1 cellular context compared by ENCODE assay signal in the genomic region with DNA sequence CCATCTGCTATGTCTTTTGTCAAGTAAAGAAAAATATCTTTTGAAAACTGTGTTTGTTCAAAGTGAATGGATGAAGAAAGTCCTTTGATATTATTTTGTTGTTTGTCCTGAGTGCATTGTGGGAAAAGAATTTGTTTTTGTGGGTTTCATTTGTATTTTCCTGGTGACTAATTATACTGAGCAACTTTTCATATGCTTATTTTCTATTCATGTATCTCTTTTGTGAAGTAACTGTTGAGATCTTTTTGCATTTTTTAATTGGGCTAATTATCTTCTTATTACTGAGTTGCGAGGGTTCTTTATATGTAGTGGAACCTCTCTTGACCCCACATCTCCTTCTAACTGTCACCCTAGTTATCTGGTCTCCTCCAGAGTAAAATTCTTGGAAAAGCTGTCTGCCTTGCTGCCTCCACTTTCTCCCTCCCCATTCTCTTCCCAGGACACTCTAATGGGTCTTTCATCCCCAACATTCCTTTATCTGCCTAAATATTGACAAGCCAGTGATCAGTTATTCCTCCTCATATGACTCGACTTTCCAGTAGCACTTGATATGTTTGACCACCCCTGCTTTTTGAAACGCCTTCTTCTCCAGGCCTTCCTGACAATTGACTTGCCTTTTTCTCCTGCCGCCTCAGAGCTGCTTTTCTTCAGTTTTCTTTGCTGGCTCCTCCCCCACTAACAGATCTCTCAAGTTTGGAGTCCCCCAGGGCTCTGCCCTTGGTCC.
TF ChIP-seq lines count a peak whose summit lies in the region.

No MANE protein-coding gene starts in this region.

TF ChIP-seq in H1, 55 proteins besides CTCF, POLR2A, EP300 and RAD21:
- TF ChIP-seq SP4 (IDR thresholded peaks at IDR 0.05; ENCODE audit: low read length) (no peak), POU5F1 (IDR thresholded peaks at IDR 0.05; ENCODE audit: low read depth, low read length) (no peak), RFX5 (IDR thresholded peaks at IDR 0.05; ENCODE audit: borderline replicate concordance, low read depth, low read length) (no peak), CBX8 (IDR thresholded peaks at IDR 0.05; ENCODE audit: borderline replicate concordance, low read depth, low read length) (no peak), CREB1 (IDR thresholded peaks at IDR 0.05) (no peak), KDM1A (IDR thresholded peaks at IDR 0.05; ENCODE audit: borderline replicate concordance, low read length) (no peak), RBBP5 (IDR thresholded peaks at IDR 0.05; ENCODE audit: borderline replicate concordance, low read depth, low read length) (no peak), POLR2AphosphoS5 (IDR thresholded peaks at IDR 0.05; ENCODE audit: low read depth, low read length) (no peak)
- TF ChIP-seq, protein P1, sequence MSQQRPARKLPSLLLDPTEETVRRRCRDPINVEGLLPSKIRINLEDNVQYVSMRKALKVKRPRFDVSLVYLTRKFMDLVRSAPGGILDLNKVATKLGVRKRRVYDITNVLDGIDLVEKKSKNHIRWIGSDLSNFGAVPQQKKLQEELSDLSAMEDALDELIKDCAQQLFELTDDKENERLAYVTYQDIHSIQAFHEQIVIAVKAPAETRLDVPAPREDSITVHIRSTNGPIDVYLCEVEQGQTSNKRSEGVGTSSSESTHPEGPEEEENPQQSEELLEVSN (IDR thresholded peaks at IDR 0.05) = no peak
TF ChIP-seq in H1: peak in this region for 0.
